Comparison of ENCODE assay signal across 1 cellular context in the genomic region with DNA sequence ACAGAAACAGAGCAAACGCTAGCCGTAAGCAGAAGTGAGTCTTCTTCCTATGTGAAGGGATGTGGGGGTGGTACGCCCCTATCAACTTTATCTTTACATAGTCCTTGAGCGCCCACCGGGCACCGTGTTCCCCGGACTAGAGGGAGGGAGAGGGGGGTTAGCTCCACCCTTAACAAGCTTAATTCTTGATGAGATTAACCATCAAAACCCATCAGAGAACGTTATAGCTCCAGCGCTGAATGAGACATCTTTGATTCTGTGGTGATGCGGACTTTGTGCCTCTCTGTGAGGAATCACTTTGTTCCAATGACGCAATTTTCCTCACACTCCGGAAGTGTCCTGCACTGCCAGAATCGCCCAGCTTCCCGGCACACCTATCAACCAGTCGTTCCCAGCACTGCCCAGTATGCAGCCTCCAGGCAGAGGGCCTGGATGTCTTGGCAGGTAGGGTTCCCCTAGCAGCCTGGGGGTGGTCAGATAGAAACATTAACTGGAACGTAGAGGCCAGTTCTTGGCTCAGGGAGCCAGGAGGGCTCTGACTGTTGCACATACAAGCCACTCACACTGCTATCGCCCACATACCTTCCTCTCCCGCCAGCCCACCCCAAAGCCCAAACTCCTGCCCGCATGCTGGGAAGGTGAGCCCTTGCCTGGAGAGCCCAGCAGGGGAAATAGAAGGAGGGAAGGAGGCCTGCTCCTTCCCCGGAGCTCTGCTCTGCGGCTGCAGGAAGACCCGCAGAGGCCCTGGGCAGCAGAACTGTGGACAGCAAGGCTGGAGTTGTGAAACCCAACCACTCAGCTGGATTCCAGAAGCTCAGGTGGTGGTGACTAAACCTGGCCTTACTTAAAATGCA.
A peak's percentile ranks its signal among the peaks of the same experiment; 100 is the strongest.
TF ChIP-seq lines count a peak whose summit lies in the region.

No MANE protein-coding gene starts in this region.

TF ChIP-seq in liver, 16 proteins besides CTCF, POLR2A, EP300 and RAD21 (continued from another document):
- TF ChIP-seq HNF4G (IDR thresholded peaks at IDR 0.05) = peak; percentile 74
- TF ChIP-seq JUND (IDR thresholded peaks at IDR 0.05) = peak; percentile 54 to 59
- TF ChIP-seq EGR1 (IDR thresholded peaks at IDR 0.05; ENCODE audit: low read depth in 2 of 2) = peak; percentile 66 to 98
- TF ChIP-seq GABPA (IDR thresholded peaks at IDR 0.05 in 1 of 2, conservative IDR thresholded peaks at IDR 0.05 in 1 of 2) = peak; percentile 58 to 87
- TF ChIP-seq TAF1 (conservative IDR thresholded peaks at IDR 0.05) = peak; percentile 97
- peak; percentile 37 to 67 for TF ChIP-seq RXRA (IDR thresholded peaks at IDR 0.05)
- TF ChIP-seq, protein P1, sequence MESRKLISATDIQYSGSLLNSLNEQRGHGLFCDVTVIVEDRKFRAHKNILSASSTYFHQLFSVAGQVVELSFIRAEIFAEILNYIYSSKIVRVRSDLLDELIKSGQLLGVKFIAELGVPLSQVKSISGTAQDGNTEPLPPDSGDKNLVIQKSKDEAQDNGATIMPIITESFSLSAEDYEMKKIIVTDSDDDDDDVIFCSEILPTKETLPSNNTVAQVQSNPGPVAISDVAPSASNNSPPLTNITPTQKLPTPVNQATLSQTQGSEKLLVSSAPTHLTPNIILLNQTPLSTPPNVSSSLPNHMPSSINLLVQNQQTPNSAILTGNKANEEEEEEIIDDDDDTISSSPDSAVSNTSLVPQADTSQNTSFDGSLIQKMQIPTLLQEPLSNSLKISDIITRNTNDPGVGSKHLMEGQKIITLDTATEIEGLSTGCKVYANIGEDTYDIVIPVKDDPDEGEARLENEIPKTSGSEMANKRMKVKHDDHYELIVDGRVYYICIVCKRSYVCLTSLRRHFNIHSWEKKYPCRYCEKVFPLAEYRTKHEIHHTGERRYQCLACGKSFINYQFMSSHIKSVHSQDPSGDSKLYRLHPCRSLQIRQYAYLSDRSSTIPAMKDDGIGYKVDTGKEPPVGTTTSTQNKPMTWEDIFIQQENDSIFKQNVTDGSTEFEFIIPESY (IDR thresholded peaks at IDR 0.05) = no peak
